1 cellular context compared by ENCODE assay signal in genomic region chr9:124320062-124320973, GRCh38.
TF ChIP-seq lines count a peak whose summit lies in the region.

No MANE protein-coding gene starts in this region.

TF ChIP-seq in HepG2, 621 proteins besides CTCF, POLR2A, EP300 and RAD21 (continued from another document and continues in another):
- TF ChIP-seq, protein P1, sequence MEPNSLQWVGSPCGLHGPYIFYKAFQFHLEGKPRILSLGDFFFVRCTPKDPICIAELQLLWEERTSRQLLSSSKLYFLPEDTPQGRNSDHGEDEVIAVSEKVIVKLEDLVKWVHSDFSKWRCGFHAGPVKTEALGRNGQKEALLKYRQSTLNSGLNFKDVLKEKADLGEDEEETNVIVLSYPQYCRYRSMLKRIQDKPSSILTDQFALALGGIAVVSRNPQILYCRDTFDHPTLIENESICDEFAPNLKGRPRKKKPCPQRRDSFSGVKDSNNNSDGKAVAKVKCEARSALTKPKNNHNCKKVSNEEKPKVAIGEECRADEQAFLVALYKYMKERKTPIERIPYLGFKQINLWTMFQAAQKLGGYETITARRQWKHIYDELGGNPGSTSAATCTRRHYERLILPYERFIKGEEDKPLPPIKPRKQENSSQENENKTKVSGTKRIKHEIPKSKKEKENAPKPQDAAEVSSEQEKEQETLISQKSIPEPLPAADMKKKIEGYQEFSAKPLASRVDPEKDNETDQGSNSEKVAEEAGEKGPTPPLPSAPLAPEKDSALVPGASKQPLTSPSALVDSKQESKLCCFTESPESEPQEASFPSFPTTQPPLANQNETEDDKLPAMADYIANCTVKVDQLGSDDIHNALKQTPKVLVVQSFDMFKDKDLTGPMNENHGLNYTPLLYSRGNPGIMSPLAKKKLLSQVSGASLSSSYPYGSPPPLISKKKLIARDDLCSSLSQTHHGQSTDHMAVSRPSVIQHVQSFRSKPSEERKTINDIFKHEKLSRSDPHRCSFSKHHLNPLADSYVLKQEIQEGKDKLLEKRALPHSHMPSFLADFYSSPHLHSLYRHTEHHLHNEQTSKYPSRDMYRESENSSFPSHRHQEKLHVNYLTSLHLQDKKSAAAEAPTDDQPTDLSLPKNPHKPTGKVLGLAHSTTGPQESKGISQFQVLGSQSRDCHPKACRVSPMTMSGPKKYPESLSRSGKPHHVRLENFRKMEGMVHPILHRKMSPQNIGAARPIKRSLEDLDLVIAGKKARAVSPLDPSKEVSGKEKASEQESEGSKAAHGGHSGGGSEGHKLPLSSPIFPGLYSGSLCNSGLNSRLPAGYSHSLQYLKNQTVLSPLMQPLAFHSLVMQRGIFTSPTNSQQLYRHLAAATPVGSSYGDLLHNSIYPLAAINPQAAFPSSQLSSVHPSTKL (CRISPR knock-in tag; IDR thresholded peaks at IDR 0.05), result no peak
- TF ChIP-seq ZNF138 (CRISPR knock-in tag; IDR thresholded peaks at IDR 0.05; ENCODE audit: low read depth), result no peak
- 0 out of 2 replicates have a peak, but pooled peaks have one; percentile 62 for TF ChIP-seq KLF9 (CRISPR knock-in tag; IDR thresholded peaks at IDR 0.05; ENCODE audit: low read depth)
- no peak for TF ChIP-seq MBD4 (IDR thresholded peaks at IDR 0.05; ENCODE audit: borderline replicate concordance, low read length)
- TF ChIP-seq ZBED4 (CRISPR knock-in tag; IDR thresholded peaks at IDR 0.05; ENCODE audit: borderline replicate concordance), result no peak
- no peak for TF ChIP-seq ZNF678 (CRISPR knock-in tag; IDR thresholded peaks at IDR 0.05)
- TF ChIP-seq FOXA1 (IDR thresholded peaks at IDR 0.05), result no peak
- no peak for TF ChIP-seq FOXA1 (CRISPR knock-in tag; IDR thresholded peaks at IDR 0.05)
- no peak for TF ChIP-seq AGO1 (IDR thresholded peaks at IDR 0.05; ENCODE audit: low read depth, low read length, poor library complexity, severe bottlenecking)
- TF ChIP-seq TBP (CRISPR knock-in tag; IDR thresholded peaks at IDR 0.05), result no peak
- TF ChIP-seq ZNF331 (CRISPR knock-in tag; IDR thresholded peaks at IDR 0.05), result no peak
- peak; percentile 77 for TF ChIP-seq STAG1 (CRISPR knock-in tag; IDR thresholded peaks at IDR 0.05)
- TF ChIP-seq, protein P2, sequence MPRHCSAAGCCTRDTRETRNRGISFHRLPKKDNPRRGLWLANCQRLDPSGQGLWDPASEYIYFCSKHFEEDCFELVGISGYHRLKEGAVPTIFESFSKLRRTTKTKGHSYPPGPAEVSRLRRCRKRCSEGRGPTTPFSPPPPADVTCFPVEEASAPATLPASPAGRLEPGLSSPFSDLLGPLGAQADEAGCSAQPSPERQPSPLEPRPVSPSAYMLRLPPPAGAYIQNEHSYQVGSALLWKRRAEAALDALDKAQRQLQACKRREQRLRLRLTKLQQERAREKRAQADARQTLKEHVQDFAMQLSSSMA (CRISPR knock-in tag; IDR thresholded peaks at IDR 0.05), result no peak
- TF ChIP-seq, protein P3, sequence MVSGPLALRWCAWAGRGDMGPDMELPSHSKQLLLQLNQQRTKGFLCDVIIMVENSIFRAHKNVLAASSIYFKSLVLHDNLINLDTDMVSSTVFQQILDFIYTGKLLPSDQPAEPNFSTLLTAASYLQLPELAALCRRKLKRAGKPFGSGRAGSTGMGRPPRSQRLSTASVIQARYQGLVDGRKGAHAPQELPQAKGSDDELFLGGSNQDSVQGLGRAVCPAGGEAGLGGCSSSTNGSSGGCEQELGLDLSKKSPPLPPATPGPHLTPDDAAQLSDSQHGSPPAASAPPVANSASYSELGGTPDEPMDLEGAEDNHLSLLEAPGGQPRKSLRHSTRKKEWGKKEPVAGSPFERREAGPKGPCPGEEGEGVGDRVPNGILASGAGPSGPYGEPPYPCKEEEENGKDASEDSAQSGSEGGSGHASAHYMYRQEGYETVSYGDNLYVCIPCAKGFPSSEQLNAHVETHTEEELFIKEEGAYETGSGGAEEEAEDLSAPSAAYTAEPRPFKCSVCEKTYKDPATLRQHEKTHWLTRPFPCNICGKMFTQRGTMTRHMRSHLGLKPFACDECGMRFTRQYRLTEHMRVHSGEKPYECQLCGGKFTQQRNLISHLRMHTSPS (CRISPR knock-in tag; IDR thresholded peaks at IDR 0.05; ENCODE audit: low read depth), result no peak
- TF ChIP-seq SRY (CRISPR knock-in tag; IDR thresholded peaks at IDR 0.05), result no peak
- no peak for TF ChIP-seq NAIF1 (CRISPR knock-in tag; IDR thresholded peaks at IDR 0.05; ENCODE audit: borderline replicate concordance)
- no peak for TF ChIP-seq NFYC (CRISPR knock-in tag; IDR thresholded peaks at IDR 0.05)
- no peak for TF ChIP-seq ZNF562 (CRISPR knock-in tag; IDR thresholded peaks at IDR 0.05; ENCODE audit: borderline replicate concordance)
- TF ChIP-seq ZNF607 (CRISPR knock-in tag; IDR thresholded peaks at IDR 0.05; ENCODE audit: borderline replicate concordance), result no peak
- no peak for TF ChIP-seq EHMT2 (IDR thresholded peaks at IDR 0.05; ENCODE audit: borderline replicate concordance, low read depth, low read length)
- TF ChIP-seq SMC3 (IDR thresholded peaks at IDR 0.05; ENCODE audit: low read length), result peak; percentile 89
- no peak for TF ChIP-seq MXD4 (CRISPR knock-in tag; IDR thresholded peaks at IDR 0.05)
- TF ChIP-seq ELF1 (CRISPR knock-in tag; IDR thresholded peaks at IDR 0.05), result 0 out of 2 replicates have a peak, but pooled peaks have one; percentile 18
- no peak for TF ChIP-seq ZMYM3 (CRISPR knock-in tag; IDR thresholded peaks at IDR 0.05)
- TF ChIP-seq CBX1 (IDR thresholded peaks at IDR 0.05; ENCODE audit: low read depth), result no peak
- TF ChIP-seq ZNF552 (CRISPR knock-in tag; IDR thresholded peaks at IDR 0.05; ENCODE audit: borderline replicate concordance), result no peak
- no peak for TF ChIP-seq MIER3 (CRISPR knock-in tag; IDR thresholded peaks at IDR 0.05; ENCODE audit: borderline replicate concordance)
- TF ChIP-seq ZNF383 (CRISPR knock-in tag; IDR thresholded peaks at IDR 0.05; ENCODE audit: borderline replicate concordance), result no peak
- no peak for TF ChIP-seq MAFF (IDR thresholded peaks at IDR 0.05; ENCODE audit: low read depth, low read length)
- no peak for TF ChIP-seq ZNF878 (CRISPR knock-in tag; IDR thresholded peaks at IDR 0.05)
- TF ChIP-seq MAFG (CRISPR knock-in tag; IDR thresholded peaks at IDR 0.05), result no peak
- TF ChIP-seq EZH2 (conservative IDR thresholded peaks at IDR 0.05; ENCODE audit: low read depth, low read length), result no peak
- no peak for TF ChIP-seq ZNF674 (CRISPR knock-in tag; IDR thresholded peaks at IDR 0.05; ENCODE audit: low read depth)
- TF ChIP-seq CENPT (CRISPR knock-in tag; IDR thresholded peaks at IDR 0.05; ENCODE audit: low read depth), result no peak
- no peak for TF ChIP-seq ZNF589 (CRISPR knock-in tag; conservative IDR thresholded peaks at IDR 0.05)
- no peak for TF ChIP-seq ZBTB40 (IDR thresholded peaks at IDR 0.05)
- no peak for TF ChIP-seq ZBTB40 (CRISPR knock-in tag; IDR thresholded peaks at IDR 0.05)
- TF ChIP-seq BORCS8-MEF2B (CRISPR knock-in tag; IDR thresholded peaks at IDR 0.05), result 0 out of 2 replicates have a peak, but pooled peaks have one; percentile 23
- TF ChIP-seq, protein P4, sequence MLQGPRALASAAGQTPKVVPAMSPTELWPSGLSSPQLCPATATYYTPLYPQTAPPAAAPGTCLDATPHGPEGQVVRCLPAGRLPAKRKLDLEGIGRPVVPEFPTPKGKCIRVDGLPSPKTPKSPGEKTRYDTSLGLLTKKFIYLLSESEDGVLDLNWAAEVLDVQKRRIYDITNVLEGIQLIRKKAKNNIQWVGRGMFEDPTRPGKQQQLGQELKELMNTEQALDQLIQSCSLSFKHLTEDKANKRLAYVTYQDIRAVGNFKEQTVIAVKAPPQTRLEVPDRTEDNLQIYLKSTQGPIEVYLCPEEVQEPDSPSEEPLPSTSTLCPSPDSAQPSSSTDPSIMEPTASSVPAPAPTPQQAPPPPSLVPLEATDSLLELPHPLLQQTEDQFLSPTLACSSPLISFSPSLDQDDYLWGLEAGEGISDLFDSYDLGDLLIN (CRISPR knock-in tag; IDR thresholded peaks at IDR 0.05; ENCODE audit: borderline replicate concordance), result no peak
- no peak for TF ChIP-seq ZMYM4 (CRISPR knock-in tag; IDR thresholded peaks at IDR 0.05)
- TF ChIP-seq SMAD9 (CRISPR knock-in tag; IDR thresholded peaks at IDR 0.05), result no peak
- no peak for TF ChIP-seq MLLT10 (CRISPR knock-in tag; IDR thresholded peaks at IDR 0.05)
- no peak for TF ChIP-seq CCAR2 (optimal IDR thresholded peaks at IDR 0.05; ENCODE audit: low read depth, low read length)
